In the genomic region with DNA sequence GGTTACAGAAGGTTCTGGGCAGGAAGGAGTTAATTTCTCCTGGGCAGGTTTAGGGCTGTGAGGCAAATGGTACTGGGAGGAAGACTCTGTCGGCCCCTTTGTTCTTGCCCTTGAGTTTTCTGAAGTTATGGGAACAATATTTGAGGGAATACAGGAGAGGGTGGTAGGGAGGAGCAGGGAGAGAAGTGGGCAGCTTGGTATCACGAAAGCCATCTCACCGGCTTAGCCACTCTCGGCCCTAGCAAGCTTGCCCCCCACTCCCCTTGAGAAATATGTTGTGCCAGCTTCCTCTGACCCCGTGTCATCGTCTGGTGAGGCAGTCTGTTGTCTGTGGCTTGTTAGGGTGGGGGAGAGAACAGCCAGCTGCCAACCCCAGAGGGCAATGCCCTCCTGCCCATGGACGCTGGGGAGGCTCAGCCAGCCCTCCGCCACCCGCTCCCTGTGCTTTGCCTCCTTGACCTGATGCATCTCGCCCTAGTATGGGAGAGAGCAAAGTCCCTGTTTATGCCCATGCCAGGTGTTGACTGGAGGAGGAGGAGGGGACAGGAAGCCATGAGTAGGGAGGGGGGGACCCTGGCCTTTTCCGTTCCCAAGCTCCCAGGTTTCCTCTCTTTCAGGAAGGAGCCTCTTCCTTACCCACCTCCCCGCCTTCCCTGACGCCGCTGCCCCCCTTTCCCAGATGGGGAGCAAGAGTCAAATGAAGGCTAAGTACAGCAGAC, we compare ENCODE assay signal across 8 cellular contexts. TPM values are rescaled to one million over a fixed set of nuclear protein-coding genes. Genes with fewer than 3 reads are reported as not detected.
DNase-seq lines count a peak whose midpoint lies in the region; ATAC-seq and TF ChIP-seq lines count a peak whose summit lies in the region.

No MANE protein-coding gene starts in this region.

- H3K36me3 ChIP-seq in RWPE2 (ENCODE audit: low read depth) (peaks cover 35% of the 10 kb centered on the region), osteoblast (ENCODE audit: insufficient read depth, low read length) (no peaks in the 10 kb centered on the region)

- no peaks in the 10 kb centered on the region for H3K27me3 ChIP-seq in RWPE2 (ENCODE audit: insufficient read depth, poor library complexity, severe bottlenecking)
- H3K27me3 ChIP-seq in osteoblast (ENCODE audit: insufficient read depth, low read length): peaks cover 58% of the 10 kb centered on the region

- TF ChIP-seq CTCF in RWPE2 (IDR thresholded peaks at IDR 0.05; ENCODE audit: poor library complexity, severe bottlenecking) (no peak), osteoblast (IDR thresholded peaks at IDR 0.05; ENCODE audit: extremely low read depth, low read depth, low read length) (no peak)

- H3K27ac ChIP-seq in RWPE2 (ENCODE audit: poor library complexity, severe bottlenecking) (peak overlapping the region; percentile 91), osteoblast (ENCODE audit: low read depth, low read length) (no peak overlapping the region)

- peaks cover 45% of the 10 kb centered on the region for H3K4me1 ChIP-seq in RWPE2 (ENCODE audit: insufficient read depth, poor library complexity, severe bottlenecking)
- peaks cover 13% of the 10 kb centered on the region for H3K4me1 ChIP-seq in osteoblast (ENCODE audit: insufficient read depth, low read length)

- peak overlapping the region; percentile 64 for H3K4me3 ChIP-seq in RWPE2 (ENCODE audit: severe bottlenecking)
- no peak overlapping the region for H3K4me3 ChIP-seq in osteoblast (ENCODE audit: insufficient read depth, low read length)

- no peaks in the 10 kb centered on the region for H4K20me1 ChIP-seq in osteoblast (ENCODE audit: insufficient read depth, low read length)

- H2AFZ ChIP-seq in osteoblast (ENCODE audit: low read length): no peak overlapping the region

- DNase-seq in DMS53 (lab: John Stamatoyannopoulos, UW) (peak; percentile 95), RWPE2 (ENCODE audit: low spot score) (no peak), globus pallidus (ENCODE audit: low spot score) (peak; percentile 76), osteoblast (ENCODE audit: insufficient read length, low spot score, missing footprints) (peak; percentile 68), NCI-H446 (lab: John Stamatoyannopoulos, UW) (no peak), kidney glomerular epithelial cell (lab: John Stamatoyannopoulos, UW) (no peak), HCEC 1CT (no peak)

- H3K4me2 ChIP-seq in osteoblast (ENCODE audit: insufficient read depth, low read length): peak overlapping the region; percentile 24

- no peaks in the 10 kb centered on the region for H3K79me2 ChIP-seq in osteoblast (ENCODE audit: insufficient read depth, low read length)

- H3K9me3 ChIP-seq in RWPE2 (ENCODE audit: severe bottlenecking) (no peaks in the 10 kb centered on the region), osteoblast (ENCODE audit: low read depth, low read length) (no peaks in the 10 kb centered on the region)

- ATAC-seq in RWPE2 (ENCODE audit: low read depth) (no peak), HG03108 (IDR thresholded peaks at IDR 0.05; ENCODE audit: unreplicated experiment) (no peak)

RNA-seq across cellular contexts. Expression of gene EFNA1, which starts 1.2 kb away (rescaled TPM):
- total RNA-seq in osteoblast: 0.36 and 0.88 TPM in 2 replicates

RNA-seq across cellular contexts. Expression of gene SLC50A1, which starts 6.7 kb away (rescaled TPM):
- 34.5 and 38.0 TPM in 2 replicates for total RNA-seq in osteoblast

RNA-seq across cellular contexts. Expression of gene DPM3, which starts 11.4 kb away (rescaled TPM):
- 15.9 and 34.4 TPM in 2 replicates for total RNA-seq in osteoblast

RNA-seq across cellular contexts. Expression of gene KRTCAP2, which starts 44.2 kb away (rescaled TPM):
- 112 and 117 TPM in 2 replicates for total RNA-seq in osteoblast

RNA-seq across cellular contexts. Expression of gene TRIM46, which starts 44.7 kb away (rescaled TPM):
- 3.2 and 3.3 TPM in 2 replicates for total RNA-seq in osteoblast

Comparison
In these comparisons a context has a peak if more than half of its experiments do, and no peak if none do; other contexts are left out.
1. DNase-seq: peak in DMS53 (single experiment), globus pallidus (single experiment) and osteoblast (single experiment); none in RWPE2 (single experiment), NCI-H446 (0 of 2), kidney glomerular epithelial cell (single experiment) and HCEC 1CT (single experiment).